10 cellular contexts compared by ENCODE assay signal in genomic region chr15:70266412-70267089, GRCh38.
DNase-seq lines count a peak whose midpoint lies in the region; ATAC-seq and TF ChIP-seq lines count a peak whose summit lies in the region.
"Had no signal": no experiment of that assay in that cellular context is flagged by ENCODE, and none has a peak within 500 bp of the region (broad histone marks: within the 10 kb centered on the region; RNA-seq: fewer than 3 reads in every experiment).

No MANE protein-coding gene starts in this region.

- DNase-seq in ELF-1 (ENCODE audit: low read depth, low spot score) (peak; percentile 46), SKM-1 treated with dmso at 0.1 percent for 144 hours (lab: John Stamatoyannopoulos, UW; ENCODE audit: unreplicated experiment) (peak; percentile 99), Right ventricle myocardium superior (peak; percentile 89), sciatic nerve (ENCODE audit: low spot score) (peak; percentile 89), NCI-H510A treated with DMSO at 0.1 percent for 48 hours (lab: John Stamatoyannopoulos, UW) (no peak), foreskin fibroblast (no peak)
- DNase-seq: IMR-90 had no signal

- intact Hi-C loops in Right ventricle myocardium superior (cut with DNase I) (loop anchor here (10.0 kb wide), 1 partner anchor 162 kb away; no protein-coding TSS in a partner anchor), sciatic nerve (cut with DNase I) (no loop called here)

- TF ChIP-seq CTCF in foreskin fibroblast (IDR thresholded peaks at IDR 0.05; ENCODE audit: low read depth, low read length): no peak

- no peak overlapping the region for H3K4me3 ChIP-seq in foreskin fibroblast (ENCODE audit: low read depth in 1 of 2, low read length in 2 of 2)

- peak; percentile 65 for ATAC-seq in Right ventricle myocardium superior (ENCODE audit: poor library complexity)
- ATAC-seq in sciatic nerve: peak; percentile 83
- no peak for ATAC-seq in GM18873 (IDR thresholded peaks at IDR 0.05; ENCODE audit: low FRiP score, unreplicated experiment)
- no peak for ATAC-seq in HG02571 (IDR thresholded peaks at IDR 0.05; ENCODE audit: unreplicated experiment)
- ATAC-seq: activated CD4-positive, CD25-positive, alpha-beta regulatory T cell treated with anti-CD3 and anti-CD28 coated beads, Interleukin-2, amount 50 U/mL, for 24 hours had no signal

Comparison
In these comparisons a context has a peak if more than half of its experiments do, and no peak if none do; other contexts are left out.
1. DNase-seq: peak in ELF-1 (single experiment), SKM-1 treated with dmso at 0.1 percent for 144 hours (single experiment), Right ventricle myocardium superior (single experiment) and sciatic nerve (single experiment); none in NCI-H510A treated with DMSO at 0.1 percent for 48 hours (single experiment) and foreskin fibroblast (0 of 2).
2. ATAC-seq: peak in Right ventricle myocardium superior (single experiment) and sciatic nerve (single experiment); none in GM18873 (single experiment) and HG02571 (single experiment).